ENCODE assay signal across 2 cellular contexts in the genomic region with DNA sequence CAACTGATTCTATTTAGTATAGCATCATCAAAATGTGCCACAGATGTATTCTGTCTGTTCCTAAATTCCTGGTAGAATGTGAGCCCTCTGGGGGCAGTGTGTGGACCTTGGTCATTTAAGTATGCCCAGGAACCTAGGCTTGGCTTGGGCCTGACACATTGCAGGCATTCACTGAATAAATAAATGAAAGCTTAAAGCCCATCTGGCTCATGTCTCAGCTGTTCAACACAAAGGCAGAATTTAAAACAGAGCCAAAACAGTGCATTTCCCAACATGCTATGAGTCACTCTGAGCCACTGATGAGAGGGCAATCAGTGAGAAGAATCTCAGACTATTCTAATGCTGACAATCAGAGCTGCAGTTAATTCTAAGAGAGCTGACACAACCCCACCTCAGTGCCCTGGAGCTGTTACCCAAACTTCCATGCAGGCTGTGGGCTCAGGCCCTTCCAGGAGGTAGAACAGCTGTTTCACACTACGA.
TF ChIP-seq lines count a peak whose summit lies in the region.

No MANE protein-coding gene starts in this region.

TF ChIP-seq in HEK293, 187 proteins besides CTCF, POLR2A, EP300 and RAD21 (continued from another document and continues in another):
- TF ChIP-seq, protein P1, sequence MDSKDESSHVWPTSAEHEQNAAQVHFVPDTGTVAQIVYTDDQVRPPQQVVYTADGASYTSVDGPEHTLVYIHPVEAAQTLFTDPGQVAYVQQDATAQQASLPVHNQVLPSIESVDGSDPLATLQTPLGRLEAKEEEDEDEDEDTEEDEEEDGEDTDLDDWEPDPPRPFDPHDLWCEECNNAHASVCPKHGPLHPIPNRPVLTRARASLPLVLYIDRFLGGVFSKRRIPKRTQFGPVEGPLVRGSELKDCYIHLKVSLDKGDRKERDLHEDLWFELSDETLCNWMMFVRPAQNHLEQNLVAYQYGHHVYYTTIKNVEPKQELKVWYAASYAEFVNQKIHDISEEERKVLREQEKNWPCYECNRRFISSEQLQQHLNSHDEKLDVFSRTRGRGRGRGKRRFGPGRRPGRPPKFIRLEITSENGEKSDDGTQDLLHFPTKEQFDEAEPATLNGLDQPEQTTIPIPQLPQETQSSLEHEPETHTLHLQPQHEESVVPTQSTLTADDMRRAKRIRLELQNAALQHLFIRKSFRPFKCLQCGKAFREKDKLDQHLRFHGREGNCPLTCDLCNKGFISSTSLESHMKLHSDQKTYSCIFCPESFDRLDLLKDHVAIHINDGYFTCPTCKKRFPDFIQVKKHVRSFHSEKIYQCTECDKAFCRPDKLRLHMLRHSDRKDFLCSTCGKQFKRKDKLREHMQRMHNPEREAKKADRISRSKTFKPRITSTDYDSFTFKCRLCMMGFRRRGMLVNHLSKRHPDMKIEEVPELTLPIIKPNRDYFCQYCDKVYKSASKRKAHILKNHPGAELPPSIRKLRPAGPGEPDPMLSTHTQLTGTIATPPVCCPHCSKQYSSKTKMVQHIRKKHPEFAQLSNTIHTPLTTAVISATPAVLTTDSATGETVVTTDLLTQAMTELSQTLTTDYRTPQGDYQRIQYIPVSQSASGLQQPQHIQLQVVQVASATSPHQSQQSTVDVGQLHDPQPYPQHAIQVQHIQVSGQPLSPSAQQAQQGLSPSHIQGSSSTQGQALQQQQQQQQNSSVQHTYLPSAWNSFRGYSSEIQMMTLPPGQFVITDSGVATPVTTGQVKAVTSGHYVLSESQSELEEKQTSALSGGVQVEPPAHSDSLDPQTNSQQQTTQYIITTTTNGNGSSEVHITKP (tag by site-specific recombination; IDR thresholded peaks at IDR 0.05): peak; percentile 22; the same call in 1 of the 2 replicates
- TF ChIP-seq PRDM1 (tag by site-specific recombination; IDR thresholded peaks at IDR 0.05) (peak; percentile 74), ZNF174 (tag by site-specific recombination; IDR thresholded peaks at IDR 0.05) (no peak), GLIS1 (tag by site-specific recombination; IDR thresholded peaks at IDR 0.05) (peak; percentile 82), SP7 (tag by site-specific recombination; IDR thresholded peaks at IDR 0.05) (peak; percentile 76), ZBTB17 (tag by site-specific recombination; IDR thresholded peaks at IDR 0.05) (0 out of 2 replicates have a peak, but pooled peaks have one; percentile 18), ZNF335 (tag by site-specific recombination; conservative IDR thresholded peaks at IDR 0.05) (0 out of 2 replicates have a peak, but pooled peaks have one; percentile 7), ZNF24 (tag by site-specific recombination; IDR thresholded peaks at IDR 0.05) (peak; percentile 57; the same call in 1 of the 2 replicates), ZNF473 (tag by site-specific recombination; IDR thresholded peaks at IDR 0.05) (no peak), ZNF366 (tag by site-specific recombination; conservative IDR thresholded peaks at IDR 0.05) (peak; percentile 45; the same call in 1 of the 2 replicates)
- TF ChIP-seq, protein P2, sequence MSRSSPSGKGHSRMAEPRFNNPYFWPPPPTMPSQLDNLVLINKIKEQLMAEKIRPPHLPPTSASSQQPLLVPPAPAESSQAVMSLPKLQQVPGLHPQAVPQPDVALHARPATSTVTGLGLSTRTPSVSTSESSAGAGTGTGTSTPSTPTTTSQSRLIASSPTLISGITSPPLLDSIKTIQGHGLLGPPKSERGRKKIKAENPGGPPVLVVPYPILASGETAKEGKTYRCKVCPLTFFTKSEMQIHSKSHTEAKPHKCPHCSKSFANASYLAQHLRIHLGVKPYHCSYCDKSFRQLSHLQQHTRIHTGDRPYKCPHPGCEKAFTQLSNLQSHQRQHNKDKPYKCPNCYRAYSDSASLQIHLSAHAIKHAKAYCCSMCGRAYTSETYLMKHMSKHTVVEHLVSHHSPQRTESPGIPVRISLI (tag by site-specific recombination; IDR thresholded peaks at IDR 0.05): no peak
- TF ChIP-seq, protein P3, sequence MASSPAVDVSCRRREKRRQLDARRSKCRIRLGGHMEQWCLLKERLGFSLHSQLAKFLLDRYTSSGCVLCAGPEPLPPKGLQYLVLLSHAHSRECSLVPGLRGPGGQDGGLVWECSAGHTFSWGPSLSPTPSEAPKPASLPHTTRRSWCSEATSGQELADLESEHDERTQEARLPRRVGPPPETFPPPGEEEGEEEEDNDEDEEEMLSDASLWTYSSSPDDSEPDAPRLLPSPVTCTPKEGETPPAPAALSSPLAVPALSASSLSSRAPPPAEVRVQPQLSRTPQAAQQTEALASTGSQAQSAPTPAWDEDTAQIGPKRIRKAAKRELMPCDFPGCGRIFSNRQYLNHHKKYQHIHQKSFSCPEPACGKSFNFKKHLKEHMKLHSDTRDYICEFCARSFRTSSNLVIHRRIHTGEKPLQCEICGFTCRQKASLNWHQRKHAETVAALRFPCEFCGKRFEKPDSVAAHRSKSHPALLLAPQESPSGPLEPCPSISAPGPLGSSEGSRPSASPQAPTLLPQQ (tag by site-specific recombination; IDR thresholded peaks at IDR 0.05): peak; percentile 34; the same call in 1 of the 2 replicates
- TF ChIP-seq, protein P4, sequence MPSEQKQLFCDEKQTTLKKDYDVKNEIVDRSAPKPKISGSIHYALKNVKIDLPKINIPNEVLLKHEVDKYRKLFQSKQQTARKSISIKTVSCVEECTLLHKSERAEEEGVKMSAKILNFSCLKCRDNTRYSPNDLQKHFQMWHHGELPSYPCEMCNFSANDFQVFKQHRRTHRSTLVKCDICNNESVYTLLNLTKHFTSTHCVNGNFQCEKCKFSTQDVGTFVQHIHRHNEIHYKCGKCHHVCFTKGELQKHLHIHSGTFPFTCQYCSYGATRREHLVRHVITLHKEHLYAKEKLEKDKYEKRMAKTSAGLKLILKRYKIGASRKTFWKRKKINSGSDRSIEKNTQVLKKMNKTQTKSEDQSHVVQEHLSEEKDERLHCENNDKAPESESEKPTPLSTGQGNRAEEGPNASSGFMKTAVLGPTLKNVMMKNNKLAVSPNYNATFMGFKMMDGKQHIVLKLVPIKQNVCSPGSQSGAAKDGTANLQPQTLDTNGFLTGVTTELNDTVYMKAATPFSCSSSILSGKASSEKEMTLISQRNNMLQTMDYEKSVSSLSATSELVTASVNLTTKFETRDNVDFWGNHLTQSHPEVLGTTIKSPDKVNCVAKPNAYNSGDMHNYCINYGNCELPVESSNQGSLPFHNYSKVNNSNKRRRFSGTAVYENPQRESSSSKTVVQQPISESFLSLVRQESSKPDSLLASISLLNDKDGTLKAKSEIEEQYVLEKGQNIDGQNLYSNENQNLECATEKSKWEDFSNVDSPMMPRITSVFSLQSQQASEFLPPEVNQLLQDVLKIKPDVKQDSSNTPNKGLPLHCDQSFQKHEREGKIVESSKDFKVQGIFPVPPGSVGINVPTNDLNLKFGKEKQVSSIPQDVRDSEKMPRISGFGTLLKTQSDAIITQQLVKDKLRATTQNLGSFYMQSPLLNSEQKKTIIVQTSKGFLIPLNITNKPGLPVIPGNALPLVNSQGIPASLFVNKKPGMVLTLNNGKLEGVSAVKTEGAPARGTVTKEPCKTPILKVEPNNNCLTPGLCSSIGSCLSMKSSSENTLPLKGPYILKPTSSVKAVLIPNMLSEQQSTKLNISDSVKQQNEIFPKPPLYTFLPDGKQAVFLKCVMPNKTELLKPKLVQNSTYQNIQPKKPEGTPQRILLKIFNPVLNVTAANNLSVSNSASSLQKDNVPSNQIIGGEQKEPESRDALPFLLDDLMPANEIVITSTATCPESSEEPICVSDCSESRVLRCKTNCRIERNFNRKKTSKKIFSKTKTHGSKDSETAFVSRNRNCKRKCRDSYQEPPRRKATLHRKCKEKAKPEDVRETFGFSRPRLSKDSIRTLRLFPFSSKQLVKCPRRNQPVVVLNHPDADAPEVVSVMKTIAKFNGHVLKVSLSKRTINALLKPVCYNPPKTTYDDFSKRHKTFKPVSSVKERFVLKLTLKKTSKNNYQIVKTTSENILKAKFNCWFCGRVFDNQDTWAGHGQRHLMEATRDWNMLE (tag by site-specific recombination; conservative IDR thresholded peaks at IDR 0.05; ENCODE audit: low read depth): no peak

TF ChIP-seq in SK-N-SH, 30 proteins besides CTCF, POLR2A, EP300 and RAD21 (continued from another document):
- TF ChIP-seq POLR2AphosphoS5 (IDR thresholded peaks at IDR 0.05; ENCODE audit: low read depth, low read length): peak; percentile 78; the same call in 1 of the 2 replicates
- TF ChIP-seq FOXM1 (IDR thresholded peaks at IDR 0.05; ENCODE audit: low read depth): 0 out of 2 replicates have a peak, but pooled peaks have one; percentile 26
- TF ChIP-seq JUND (IDR thresholded peaks at IDR 0.05): peak; percentile 92
